In genomic region chr22:38162881-38163843, GRCh38 we compare ENCODE assay signal across 1 cellular context.
TF ChIP-seq lines count a peak whose summit lies in the region.

No MANE protein-coding gene starts in this region.

TF ChIP-seq in K562, 482 proteins besides CTCF, POLR2A, EP300 and RAD21:
- TF ChIP-seq ZNF639 (CRISPR knock-in tag; conservative IDR thresholded peaks at IDR 0.05 in 1 of 2, IDR thresholded peaks at IDR 0.05 in 1 of 2) = 0 out of 4 replicates have a peak, but pooled peaks of 1 of the 2 experiments have one; percentile 31
- TF ChIP-seq DDX20 (tag; IDR thresholded peaks at IDR 0.05; ENCODE audit: low read depth) = no peak
- TF ChIP-seq BDP1 (IDR thresholded peaks at IDR 0.05; ENCODE audit: insufficient read depth, insufficient read length) = no peak
- TF ChIP-seq, protein P1, sequence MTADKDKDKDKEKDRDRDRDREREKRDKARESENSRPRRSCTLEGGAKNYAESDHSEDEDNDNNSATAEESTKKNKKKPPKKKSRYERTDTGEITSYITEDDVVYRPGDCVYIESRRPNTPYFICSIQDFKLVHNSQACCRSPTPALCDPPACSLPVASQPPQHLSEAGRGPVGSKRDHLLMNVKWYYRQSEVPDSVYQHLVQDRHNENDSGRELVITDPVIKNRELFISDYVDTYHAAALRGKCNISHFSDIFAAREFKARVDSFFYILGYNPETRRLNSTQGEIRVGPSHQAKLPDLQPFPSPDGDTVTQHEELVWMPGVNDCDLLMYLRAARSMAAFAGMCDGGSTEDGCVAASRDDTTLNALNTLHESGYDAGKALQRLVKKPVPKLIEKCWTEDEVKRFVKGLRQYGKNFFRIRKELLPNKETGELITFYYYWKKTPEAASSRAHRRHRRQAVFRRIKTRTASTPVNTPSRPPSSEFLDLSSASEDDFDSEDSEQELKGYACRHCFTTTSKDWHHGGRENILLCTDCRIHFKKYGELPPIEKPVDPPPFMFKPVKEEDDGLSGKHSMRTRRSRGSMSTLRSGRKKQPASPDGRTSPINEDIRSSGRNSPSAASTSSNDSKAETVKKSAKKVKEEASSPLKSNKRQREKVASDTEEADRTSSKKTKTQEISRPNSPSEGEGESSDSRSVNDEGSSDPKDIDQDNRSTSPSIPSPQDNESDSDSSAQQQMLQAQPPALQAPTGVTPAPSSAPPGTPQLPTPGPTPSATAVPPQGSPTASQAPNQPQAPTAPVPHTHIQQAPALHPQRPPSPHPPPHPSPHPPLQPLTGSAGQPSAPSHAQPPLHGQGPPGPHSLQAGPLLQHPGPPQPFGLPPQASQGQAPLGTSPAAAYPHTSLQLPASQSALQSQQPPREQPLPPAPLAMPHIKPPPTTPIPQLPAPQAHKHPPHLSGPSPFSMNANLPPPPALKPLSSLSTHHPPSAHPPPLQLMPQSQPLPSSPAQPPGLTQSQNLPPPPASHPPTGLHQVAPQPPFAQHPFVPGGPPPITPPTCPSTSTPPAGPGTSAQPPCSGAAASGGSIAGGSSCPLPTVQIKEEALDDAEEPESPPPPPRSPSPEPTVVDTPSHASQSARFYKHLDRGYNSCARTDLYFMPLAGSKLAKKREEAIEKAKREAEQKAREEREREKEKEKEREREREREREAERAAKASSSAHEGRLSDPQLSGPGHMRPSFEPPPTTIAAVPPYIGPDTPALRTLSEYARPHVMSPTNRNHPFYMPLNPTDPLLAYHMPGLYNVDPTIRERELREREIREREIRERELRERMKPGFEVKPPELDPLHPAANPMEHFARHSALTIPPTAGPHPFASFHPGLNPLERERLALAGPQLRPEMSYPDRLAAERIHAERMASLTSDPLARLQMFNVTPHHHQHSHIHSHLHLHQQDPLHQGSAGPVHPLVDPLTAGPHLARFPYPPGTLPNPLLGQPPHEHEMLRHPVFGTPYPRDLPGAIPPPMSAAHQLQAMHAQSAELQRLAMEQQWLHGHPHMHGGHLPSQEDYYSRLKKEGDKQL (CRISPR knock-in tag; IDR thresholded peaks at IDR 0.05; ENCODE audit: borderline replicate concordance) = no peak
- TF ChIP-seq ZC3H4 (CRISPR knock-in tag; IDR thresholded peaks at IDR 0.05; ENCODE audit: borderline replicate concordance) = no peak
- TF ChIP-seq CBX8 (IDR thresholded peaks at IDR 0.05; ENCODE audit: borderline replicate concordance, extremely low read depth, low read depth, low read length, poor library complexity, severe bottlenecking) = no peak
- TF ChIP-seq UBTF (IDR thresholded peaks at IDR 0.05; ENCODE audit: borderline replicate concordance in 1 of 2, low read depth in 2 of 2, low read length in 2 of 2) = no peak
- no peak for TF ChIP-seq SMARCA5 (IDR thresholded peaks at IDR 0.05)
- TF ChIP-seq NCOA1 (IDR thresholded peaks at IDR 0.05; ENCODE audit: low read depth) = no peak
- TF ChIP-seq SMAD2 (IDR thresholded peaks at IDR 0.05; ENCODE audit: low read depth, low read length) = no peak
- peak; percentile 60; the same call in 1 of the 2 replicates for TF ChIP-seq ZFX (CRISPR knock-in tag; IDR thresholded peaks at IDR 0.05)
- no peak for TF ChIP-seq ETS2 (tag; IDR thresholded peaks at IDR 0.05; ENCODE audit: borderline replicate concordance, poor library complexity, severe bottlenecking)
- no peak for TF ChIP-seq BRF1 (IDR thresholded peaks at IDR 0.05; ENCODE audit: borderline replicate concordance, extremely low read depth, insufficient read length)
- TF ChIP-seq CHD4 (IDR thresholded peaks at IDR 0.05; ENCODE audit: insufficient read depth, insufficient replicate concordance, low read depth, low read length, poor library complexity, severe bottlenecking) = no peak
- TF ChIP-seq ZNF449 (CRISPR knock-in tag; IDR thresholded peaks at IDR 0.05) = no peak
- TF ChIP-seq, protein P2, sequence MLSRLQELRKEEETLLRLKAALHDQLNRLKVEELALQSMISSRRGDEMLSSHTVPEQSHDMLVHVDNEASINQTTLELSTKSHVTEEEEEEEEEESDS (CRISPR knock-in tag; IDR thresholded peaks at IDR 0.05) = no peak
- no peak for TF ChIP-seq PTTG1 (tag; IDR thresholded peaks at IDR 0.05; ENCODE audit: low read depth)
